Comparison of ENCODE assay signal across 33 cellular contexts in the genomic region with DNA sequence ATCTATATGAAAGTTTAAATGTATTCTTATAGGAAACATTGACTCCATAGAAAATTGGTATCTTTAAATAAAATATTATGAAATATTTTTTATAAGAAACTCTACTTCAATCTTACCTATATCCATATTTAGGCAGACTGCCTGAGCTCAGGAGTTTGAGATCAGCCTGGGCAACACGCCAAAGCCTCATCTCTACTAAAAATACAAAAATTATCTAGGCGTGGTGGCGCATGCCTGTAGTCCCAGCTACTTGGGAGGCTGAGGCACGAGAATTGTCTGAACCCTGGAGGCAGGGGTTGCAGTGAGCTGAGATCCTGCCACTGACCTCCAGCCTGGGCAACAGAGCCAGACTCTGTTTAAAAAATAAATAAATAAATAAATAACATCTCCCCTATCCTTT. TPM values are rescaled to one million over a fixed set of nuclear protein-coding genes. Genes with fewer than 3 reads are reported as not detected.
"Had no signal": no experiment of that assay in that cellular context is flagged by ENCODE, and none has a peak within 500 bp of the region (broad histone marks: within the 10 kb centered on the region; RNA-seq: fewer than 3 reads in every experiment).

No MANE protein-coding gene starts in this region.

- H3K27me3 ChIP-seq: adrenal gland, ascending aorta, body of pancreas, brain microvascular endothelial cell, breast epithelium, cardiac muscle cell had no signal

- DNase-seq: activated effector memory CD4-positive, alpha-beta T cell treated with anti-CD3 and anti-CD28 coated beads, Interleukin-2, amount 50 U/mL, for 16 hours; activated effector memory CD4-positive, alpha-beta T cell treated with Interleukin-2 at 50 U/mL for 16 hours; activated gamma-delta T cell; activated gamma-delta T cell treated with Interleukin-2 at 50 U/mL for 16 hours; activated naive CD4-positive, alpha-beta T cell; activated naive CD4-positive, alpha-beta T cell treated with anti-CD3 and anti-CD28 coated beads for 36 hours; activated naive CD4-positive, alpha-beta T cell treated with anti-CD3 and anti-CD28 coated beads, Interleukin-2, amount 10 ng/mL, durations not matched to agents 7 days and 5 days; activated naive CD4-positive, alpha-beta T cell treated with anti-CD3 and anti-CD28 coated beads, Interleukin-2, amount 50 U/mL, for 16 hours; activated naive CD4-positive, alpha-beta T cell treated with Interleukin-2 at 50 U/mL for 16 hours; activated naive CD8-positive, alpha-beta T cell treated with anti-CD3 and anti-CD28 coated beads for 36 hours; activated naive CD8-positive, alpha-beta T cell treated with anti-CD3 and anti-CD28 coated beads, Interleukin-2, amount 10 ng/mL, durations not matched to agents 7 days and 5 days; activated naive CD8-positive, alpha-beta T cell treated with anti-CD3 and anti-CD28 coated beads, Interleukin-2, amount 50 U/mL, for 24 hours; activated T-cell treated with anti-CD3 and anti-CD28 coated beads, Interleukin-2, amount 50 U/mL, for 24 hours; activated T-cell treated with anti-CD3 and anti-CD28 coated beads, Interleukin-2, amount 50 U/mL, for 4 hours; activated T-cell treated with anti-CD3 and anti-CD28 coated beads, Interleukin-2, amount 50 U/mL, for 48 hours; activated T-cell treated with anti-CD3 and anti-CD28 coated beads, Interleukin-2, amount 50 U/mL, for 72 hours; adrenal gland; amniotic stem cell; amygdala; anterior cingulate cortex; aorta; body of pancreas; brain microvascular endothelial cell; caudate nucleus; central memory CD4-positive, alpha-beta T cell; cerebellar nuclear complex had no signal

- ATAC-seq: activated naive CD4-positive, alpha-beta T cell treated with anti-CD3 and anti-CD28 coated beads, Interleukin-2, amount 50 U/mL, for 72 hours; activated naive CD8-positive, alpha-beta T cell treated with anti-CD3 and anti-CD28 coated beads, Interleukin-2, amount 50 U/mL, for 24 hours; activated T-cell treated with anti-CD3 and anti-CD28 coated beads, Interleukin-2, amount 50 U/mL, for 4 hours; activated T-cell treated with anti-CD3 and anti-CD28 coated beads, Interleukin-2, amount 50 U/mL, for 72 hours; activated T-helper 17 cell treated with anti-CD3 and anti-CD28 coated beads, Interleukin-2, amount 50 U/mL, for 72 hours; body of pancreas had no signal

- H3K4me1 ChIP-seq: adrenal gland, ascending aorta, body of pancreas, breast epithelium had no signal

- H3K27ac ChIP-seq: adrenal gland, ascending aorta, body of pancreas, brain microvascular endothelial cell, breast epithelium, cardiac muscle cell had no signal

- H3K36me3 ChIP-seq: adrenal gland, ascending aorta, brain microvascular endothelial cell, breast epithelium, cardiac muscle cell had no signal

- H3K4me3 ChIP-seq: adrenal gland, ascending aorta, body of pancreas, breast epithelium, cardiac muscle cell had no signal

RNA-seq across cellular contexts. Expression of gene PABPC4L, which starts 47.5 kb away (rescaled TPM):
- total RNA-seq: activated naive CD4-positive, alpha-beta T cell treated with anti-CD3 and anti-CD28 coated beads for 36 hours; activated naive CD4-positive, alpha-beta T cell treated with anti-CD3 and anti-CD28 coated beads, Interleukin-2, amount 50 U/mL, for 72 hours; activated naive CD8-positive, alpha-beta T cell treated with anti-CD3 and anti-CD28 coated beads for 36 hours; activated naive CD8-positive, alpha-beta T cell treated with anti-CD3 and anti-CD28 coated beads, Interleukin-2, amount 10 ng/mL, durations not matched to agents 7 days and 5 days; activated T-cell treated with anti-CD3 and anti-CD28 coated beads, Interleukin-2, amount 50 U/mL, for 4 hours; activated T-cell treated with anti-CD3 and anti-CD28 coated beads, Interleukin-2, amount 50 U/mL, for 72 hours; activated T-helper 1 cell treated with anti-CD3 and anti-CD28 coated beads, Interleukin-12 subunit alpha, Interleukin-12 subunit beta, Interleukin-2, Interleukin-4 antibody, amounts not matched to agents 30 ng/mL and 10 ng/mL and 1 ng/mL, durations not matched to agents 14 hours and 24 hours and 36 hours; activated T-helper 17 cell treated with anti-CD3 and anti-CD28 coated beads, Interleukin-2, amount 50 U/mL, for 72 hours; activated T-helper 2 cell treated with anti-CD3 and anti-CD28 coated beads, Interferon-gamma antibody, Interleukin-2, Interleukin-4, amounts not matched to agents 10 μg/mL and 5 μg/mL and 100 μg/mL, durations not matched to agents 14 hours and 24 hours and 36 hours had no signal
